Comparison of ENCODE assay signal across 13 cellular contexts in the genomic region with DNA sequence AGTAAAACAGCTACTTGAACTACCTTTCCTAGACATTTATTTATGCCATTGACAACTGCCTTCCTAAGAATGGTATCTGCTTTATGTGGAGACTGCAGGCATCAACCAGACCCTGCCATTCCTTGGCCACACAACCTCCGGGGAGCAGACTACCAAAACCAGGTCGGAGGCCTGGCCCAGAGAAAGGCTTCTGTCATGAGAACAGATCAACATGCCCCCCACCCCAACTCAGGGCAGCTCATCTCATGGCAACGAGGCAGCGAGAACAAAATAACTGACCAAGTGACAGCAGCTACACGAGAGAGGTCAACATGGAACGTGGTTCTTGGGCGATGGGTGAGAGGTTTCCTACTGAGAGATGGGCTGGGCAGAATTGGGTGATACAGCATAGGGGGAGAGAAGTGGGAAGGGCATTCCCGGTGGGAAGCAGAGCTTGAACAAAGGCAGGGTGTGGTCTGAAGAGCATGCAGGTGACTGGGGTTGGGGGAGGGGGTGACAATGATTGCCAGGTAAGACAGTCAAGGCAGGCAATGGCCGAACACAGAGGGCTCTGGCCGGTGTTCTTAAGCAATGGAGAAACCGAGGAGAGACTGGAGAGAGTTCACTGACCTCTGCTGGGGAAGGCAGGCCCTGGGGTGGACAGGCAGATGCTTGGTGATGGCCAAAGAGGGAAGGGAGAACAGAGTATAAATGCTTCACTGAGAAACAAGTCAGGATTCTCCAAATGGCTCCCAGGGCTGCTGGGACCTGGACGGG. TPM values are rescaled to one million over a fixed set of nuclear protein-coding genes. Genes with fewer than 3 reads are reported as not detected.
DNase-seq lines count a peak whose midpoint lies in the region; ATAC-seq and TF ChIP-seq lines count a peak whose summit lies in the region.
"Had no signal": no experiment of that assay in that cellular context is flagged by ENCODE, and none has a peak within 500 bp of the region (broad histone marks: within the 10 kb centered on the region; RNA-seq: fewer than 3 reads in every experiment).

No MANE protein-coding gene starts in this region.

- H3K27ac ChIP-seq in body of pancreas, result peak overlapping the region; percentile 92 to 98 (median 92)
- peak overlapping the region; percentile 69 to 89 (median 86) for H3K27ac ChIP-seq in gastrocnemius medialis
- H3K27ac ChIP-seq in ovary, result no peak overlapping the region
- H3K27ac ChIP-seq: coronary artery had no signal

- no peak for TF ChIP-seq POLR2A in body of pancreas (IDR thresholded peaks at IDR 0.05)
- TF ChIP-seq POLR2A in gastrocnemius medialis (IDR thresholded peaks at IDR 0.05), result no peak
- no peak for TF ChIP-seq POLR2A in ovary (IDR thresholded peaks at IDR 0.05)

- H3K9me3 ChIP-seq in body of pancreas, result no peaks in the 10 kb centered on the region
- no peaks in the 10 kb centered on the region for H3K9me3 ChIP-seq in gastrocnemius medialis
- no peaks in the 10 kb centered on the region for H3K9me3 ChIP-seq in ovary

- in situ Hi-C loops in gastrocnemius medialis (cut with MboI; ENCODE audit: low sequenced_read_pairs in 4 of 4), result no loop called here

- peaks cover 57 to 80% (median 67%) of the 10 kb centered on the region in 3 donors for H3K4me1 Mint-ChIP-seq in IgD-negative memory B cell

- TF ChIP-seq CTCF in body of pancreas (IDR thresholded peaks at IDR 0.05) (no peak), gastrocnemius medialis (IDR thresholded peaks at IDR 0.05 in 4 of 5, conservative IDR thresholded peaks at IDR 0.05 in 1 of 5) (no peak), ovary (IDR thresholded peaks at IDR 0.05) (no peak)

- H3K4me3 Mint-ChIP-seq in IgD-negative memory B cell, result no peak overlapping the region

- H3K27me3 Mint-ChIP-seq in IgD-negative memory B cell, result no peaks in the 10 kb centered on the region

- H3K36me3 Mint-ChIP-seq in IgD-negative memory B cell, result peaks cover 5% of the 10 kb centered on the region

- no peaks in the 10 kb centered on the region for H3K27me3 ChIP-seq in body of pancreas
- no peaks in the 10 kb centered on the region for H3K27me3 ChIP-seq in gastrocnemius medialis
- H3K27me3 ChIP-seq in ovary, result no peaks in the 10 kb centered on the region

- 59 to 72% methylated on average over 12 of the region's 12 CpGs for WGBS in body of pancreas, 2 donors
- 85 to 86% (median 85%) methylated on average over 12 of the region's 12 CpGs for whole genome bisulfite sequencing in ovary, 3 donors

- no peak for ATAC-seq in body of pancreas
- no peak for ATAC-seq in gastrocnemius medialis

- H3K4me3 ChIP-seq in body of pancreas, result no peak overlapping the region
- H3K4me3 ChIP-seq in gastrocnemius medialis, result no peak overlapping the region
- H3K4me3 ChIP-seq in ovary, result no peak overlapping the region
- H3K4me3 ChIP-seq: coronary artery had no signal

- H3K4me1 ChIP-seq in body of pancreas, result peaks cover 98% of the 10 kb centered on the region
- H3K4me1 ChIP-seq in gastrocnemius medialis, result peaks cover 70 to 71% of the 10 kb centered on the region in 2 donors
- H3K4me1 ChIP-seq in ovary (ENCODE audit: insufficient read depth), result peaks cover 23% of the 10 kb centered on the region

- H3K36me3 ChIP-seq in body of pancreas (replicated peaks in 1 of 2; ENCODE audit: insufficient read depth in 1 of 2, low read depth in 2 of 2) (no peaks in the 10 kb centered on the region), gastrocnemius medialis (peaks cover 0 to 10% of the 10 kb centered on the region in 2 donors), ovary (no peaks in the 10 kb centered on the region)

- intact Hi-C loops in body of pancreas (cut with DNase I) (no loop called here), gastrocnemius medialis (cut with DNase I; ENCODE audit: low total_unique reads) (no loop called here), ovary (cut with DNase I) (no loop called here)

- no peak for TF ChIP-seq EP300 in ovary (IDR thresholded peaks at IDR 0.05)

- H3K9me3 Mint-ChIP-seq in IgD-negative memory B cell, result peaks cover 0 to 2% (median 0%) of the 10 kb centered on the region in 3 donors

- DNase-seq in body of pancreas (no peak), kidney tubule cell (ENCODE audit: low spot score) (peak; percentile 56), gastrocnemius medialis (no peak), ovary (no peak), middle frontal gyrus (ENCODE audit: extremely low spot score, low spot score) (no peak), iPS-NIHi7 (ENCODE audit: extremely low spot score) (no peak)
- no peak for DNase-seq in stimulated activated CD4-positive, alpha-beta T cell treated with anti-CD3 and anti-CD28 coated beads, Interleukin-4, amount 100 ng/mL, for 1 hour
- DNase-seq: NCI-H1048; NK-92 treated with Interleukin-12 subunit alpha and Interleukin-12 subunit beta, amount 100 ng/mL, for 24 hours; stimulated activated CD4-positive, alpha-beta T cell treated with anti-CD3 and anti-CD28 coated beads, Interleukin-2, amount 100 ng/mL, for 24 hours; T-helper 9 cell had no signal

- peak overlapping the region; percentile 53 to 71 (median 64) for H3K27ac Mint-ChIP-seq in IgD-negative memory B cell

RNA-seq across cellular contexts. Expression of a gene that starts 33.9 kb away (rescaled TPM):
- 151 TPM for polyA plus RNA-seq in IgD-negative memory B cell
- total RNA-seq in body of pancreas, result 10 to 100 TPM; 25.4 to 67.2 TPM
- 10 to 100 TPM; 24.6 to 32.0 (median 29.0) TPM for total RNA-seq in gastrocnemius medialis
- total RNA-seq in ovary, result 10 to 100 TPM; 32.2 to 50.1 (median 42.3) TPM
- 10 to 100 TPM; 34.7 to 66.7 TPM for polyA plus RNA-seq in ovary

RNA-seq across cellular contexts. Expression of a gene that starts 36.8 kb away (rescaled TPM):
- polyA plus RNA-seq in IgD-negative memory B cell (6.7 TPM), ovary (10 to 100 TPM in 1 of 2 donors, 1 to 10 TPM in 1; 3.4 to 13.7 TPM)
- total RNA-seq in body of pancreas (100 to 1,000 TPM in 1 of 2 donors, 10 to 100 TPM in 1; 98.8 to 151 TPM), gastrocnemius medialis (1 to 10 TPM; 4.1 to 8.7 (median 7.5) TPM), ovary (10 to 100 TPM in 6 of 7 donors, 1 to 10 TPM in 1; 9.4 to 19.1 (median 14.0) TPM)

Comparison
In these comparisons a context has a peak if more than half of its experiments do, and no peak if none do; other contexts are left out.
1. H3K27ac ChIP-seq: peak in body of pancreas (4 of 4) and gastrocnemius medialis (4 of 4); none in ovary (0 of 2).
2. RNA of a gene that starts 36.8 kb away (total RNA-seq): 98.8 to 151 TPM in body of pancreas; 9.4 to 19.1 TPM in ovary and 4.1 to 8.7 TPM in gastrocnemius medialis; every median in the first group is over 4 times any median in the second.